In genomic region chr9:126607731-126608130, GRCh38 we compare ENCODE assay signal across 25 cellular contexts. TPM values are rescaled to one million over a fixed set of nuclear protein-coding genes. Genes with fewer than 3 reads are reported as not detected.
"Had no signal": no experiment of that assay in that cellular context is flagged by ENCODE, and none has a peak within 500 bp of the region (broad histone marks: within the 10 kb centered on the region; RNA-seq: fewer than 3 reads in every experiment).

No MANE protein-coding gene starts in this region.

- DNase-seq: activated CD4-positive, alpha-beta T cell treated with anti-CD3 and anti-CD28 coated beads, Interleukin-2, amount 10 ng/mL, durations not matched to agents 24 days and 14 days; activated CD8-positive, alpha-beta T cell treated with anti-CD3 and anti-CD28 coated beads for 36 hours; activated naive CD4-positive, alpha-beta T cell; activated naive CD8-positive, alpha-beta T cell treated with anti-CD3 and anti-CD28 coated beads for 36 hours; activated T-cell treated with anti-CD3 and anti-CD28 coated beads, Interleukin-2, amount 50 U/mL, for 1 hour; amniotic stem cell; endodermal cell; foreskin keratinocyte; mesenchymal stem cell; mucosa of descending colon; naive thymus-derived CD4-positive, alpha-beta T cell; stimulated activated CD4-positive, alpha-beta T cell treated with anti-CD3 and anti-CD28 coated beads, Interleukin-4, amount 100 ng/mL, for 24 hours; substantia nigra; T1000; tibial artery had no signal

- H3K27ac Mint-ChIP-seq: activated CD4-positive, alpha-beta T cell treated with anti-CD3 and anti-CD28 coated beads, Interleukin-2, amount 10 ng/mL, durations not matched to agents 24 days and 14 days; activated CD8-positive, alpha-beta T cell treated with anti-CD3 and anti-CD28 coated beads for 36 hours; activated naive CD8-positive, alpha-beta T cell treated with anti-CD3 and anti-CD28 coated beads for 36 hours; activated T-helper 17 cell treated with anti-CD3 and anti-CD28 coated beads, Interleukin-2, amount 50 U/mL, for 72 hours; endodermal cell; naive thymus-derived CD4-positive, alpha-beta T cell; stimulated activated memory B cell treated with anti-CD40 and anti-IgM and Interleukin-4, amounts not matched to agents 10 μg/mL and 1 μg/mL and 100 μg/mL, for 72 hours had no signal

- FAIRE-seq: urothelium cell line had no signal

- H3K4me3 Mint-ChIP-seq: activated CD4-positive, alpha-beta T cell treated with anti-CD3 and anti-CD28 coated beads, Interleukin-2, amount 10 ng/mL, durations not matched to agents 24 days and 14 days; activated CD8-positive, alpha-beta T cell treated with anti-CD3 and anti-CD28 coated beads for 36 hours; activated naive CD8-positive, alpha-beta T cell treated with anti-CD3 and anti-CD28 coated beads for 36 hours; activated T-helper 17 cell treated with anti-CD3 and anti-CD28 coated beads, Interleukin-2, amount 50 U/mL, for 72 hours; endodermal cell; naive thymus-derived CD4-positive, alpha-beta T cell; stimulated activated memory B cell treated with anti-CD40 and anti-IgM and Interleukin-4, amounts not matched to agents 10 μg/mL and 1 μg/mL and 100 μg/mL, for 72 hours had no signal

- H3K36me3 Mint-ChIP-seq: activated naive CD8-positive, alpha-beta T cell treated with anti-CD3 and anti-CD28 coated beads for 36 hours; stimulated activated memory B cell treated with anti-CD40 and anti-IgM and Interleukin-4, amounts not matched to agents 10 μg/mL and 1 μg/mL and 100 μg/mL, for 72 hours had no signal

- H3K27ac ChIP-seq: dorsolateral prefrontal cortex, foreskin keratinocyte, hepatocyte, neutrophil, parathyroid adenoma, sigmoid colon, tibial artery had no signal

- H3K9me3 Mint-ChIP-seq: activated CD4-positive, alpha-beta T cell treated with anti-CD3 and anti-CD28 coated beads, Interleukin-2, amount 10 ng/mL, durations not matched to agents 24 days and 14 days; activated CD8-positive, alpha-beta T cell treated with anti-CD3 and anti-CD28 coated beads for 36 hours; activated naive CD8-positive, alpha-beta T cell treated with anti-CD3 and anti-CD28 coated beads for 36 hours; activated T-helper 17 cell treated with anti-CD3 and anti-CD28 coated beads, Interleukin-2, amount 50 U/mL, for 72 hours; endodermal cell; naive thymus-derived CD4-positive, alpha-beta T cell; stimulated activated memory B cell treated with anti-CD40 and anti-IgM and Interleukin-4, amounts not matched to agents 10 μg/mL and 1 μg/mL and 100 μg/mL, for 72 hours had no signal

- H3K4me3 ChIP-seq: dorsolateral prefrontal cortex, hepatocyte, mucosa of descending colon, sigmoid colon, tibial artery had no signal

- H2AFZ ChIP-seq: hepatocyte, parathyroid adenoma had no signal

- H3K36me3 ChIP-seq: neutrophil, sigmoid colon, tibial artery had no signal

- H3K9ac ChIP-seq: parathyroid adenoma had no signal

- H3K9me3 ChIP-seq: mucosa of descending colon, neutrophil, sigmoid colon, tibial artery had no signal

- H3K79me2 ChIP-seq: hepatocyte, parathyroid adenoma had no signal

- ATAC-seq: activated CD8-positive, alpha-beta T cell treated with anti-CD3 and anti-CD28 coated beads for 36 hours; activated T-helper 17 cell treated with anti-CD3 and anti-CD28 coated beads, Interleukin-2, amount 50 U/mL, for 72 hours; foreskin keratinocyte; mucosa of descending colon; naive thymus-derived CD4-positive, alpha-beta T cell; stimulated activated memory B cell treated with anti-CD40 and anti-IgM and Interleukin-4, amounts not matched to agents 10 μg/mL and 1 μg/mL and 100 μg/mL, for 72 hours had no signal

- H3K4me1 ChIP-seq: parathyroid adenoma had no signal

- H3K4me2 ChIP-seq: hepatocyte had no signal

RNA-seq across cellular contexts. Expression of gene LMX1B, which starts 6.0 kb away (rescaled TPM):
- total RNA-seq: activated CD4-positive, alpha-beta T cell treated with anti-CD3 and anti-CD28 coated beads, Interleukin-2, amount 10 ng/mL, durations not matched to agents 24 days and 14 days; activated CD8-positive, alpha-beta T cell treated with anti-CD3 and anti-CD28 coated beads for 36 hours; activated naive CD8-positive, alpha-beta T cell treated with anti-CD3 and anti-CD28 coated beads for 36 hours; activated T-helper 17 cell treated with anti-CD3 and anti-CD28 coated beads, Interleukin-2, amount 50 U/mL, for 72 hours; fibroblast of lung; hepatocyte; liver; naive thymus-derived CD4-positive, alpha-beta T cell had no signal
- polyA plus RNA-seq: fibroblast of lung; liver; naive thymus-derived CD4-positive, alpha-beta T cell had no signal
